Comparison of ENCODE assay signal across 18 cellular contexts in the genomic region with DNA sequence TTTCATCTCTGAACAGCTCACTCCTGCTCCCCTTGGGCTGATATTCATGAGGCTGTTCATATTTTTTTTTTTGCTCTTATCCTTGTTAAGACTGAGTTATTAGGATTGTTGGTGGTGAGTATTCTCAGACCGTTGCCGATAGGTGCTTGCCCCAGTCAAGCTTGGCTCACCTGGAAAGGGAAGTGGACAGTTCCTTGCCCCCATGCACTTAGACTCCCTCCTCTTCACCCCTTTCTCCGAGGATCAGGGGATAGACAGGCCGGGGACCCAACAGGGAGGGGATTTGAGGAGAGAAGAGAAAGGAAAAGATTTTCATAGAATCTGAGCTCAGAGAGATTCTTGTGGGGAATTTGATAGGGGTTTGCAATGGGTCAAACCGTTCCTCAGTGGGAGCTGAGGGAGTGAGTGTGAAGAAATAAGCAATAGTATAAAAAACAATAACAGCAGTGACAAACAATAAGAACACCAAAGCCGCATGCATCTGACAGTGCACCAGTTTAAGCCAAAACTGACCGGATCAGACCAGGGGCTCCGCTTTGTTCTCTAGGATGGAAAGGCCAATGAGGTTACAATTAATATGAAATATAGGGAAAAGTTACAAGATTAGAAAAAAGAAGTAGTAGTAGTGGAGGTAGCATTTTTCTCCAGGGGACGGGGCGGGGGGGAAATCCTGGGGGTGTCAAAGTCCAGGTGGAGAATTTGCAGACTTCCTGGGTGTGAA. TPM values are rescaled to one million over a fixed set of nuclear protein-coding genes. Genes with fewer than 3 reads are reported as not detected.
DNase-seq lines count a peak whose midpoint lies in the region; ATAC-seq, FAIRE-seq and TF ChIP-seq lines count a peak whose summit lies in the region.
"Had no signal": no experiment of that assay in that cellular context is flagged by ENCODE, and none has a peak within 500 bp of the region (broad histone marks: within the 10 kb centered on the region; RNA-seq: fewer than 3 reads in every experiment).

No MANE protein-coding gene starts in this region.

- H3K4me1 Mint-ChIP-seq in Caco-2 (ENCODE audit: low read depth, unreplicated experiment) (peaks cover 25% of the 10 kb centered on the region), H9 (peaks cover 63 to 76% of the 10 kb centered on the region in 2 experiments)
- H3K4me1 Mint-ChIP-seq: CD14-positive monocyte had no signal

- peak overlapping the region; percentile 64 for H3K4me2 ChIP-seq in H9 (ENCODE audit: insufficient read depth, insufficient read length, low read length)
- peak overlapping the region; percentile 72 to 82 for H3K4me2 ChIP-seq in H1 (ENCODE audit: insufficient read depth in 1 of 2, low read depth in 2 of 2, low read length in 2 of 2)
- H3K4me2 ChIP-seq in osteoblast (ENCODE audit: insufficient read depth, low read length), result no peak overlapping the region

- TF ChIP-seq POLR2A in H1 (IDR thresholded peaks at IDR 0.05; ENCODE audit: control extremely low read depth in 1 of 2, low read depth in 2 of 2, low read length in 2 of 2), result no peak

- no peaks in the 10 kb centered on the region for H4K20me1 ChIP-seq in H9 (ENCODE audit: control insufficient read depth, insufficient read depth, insufficient read length)
- peaks cover 18 to 21% of the 10 kb centered on the region in 2 experiments for H4K20me1 ChIP-seq in H1 (replicated peaks in 1 of 2; ENCODE audit: control insufficient read depth in 1 of 2, insufficient read depth in 2 of 2, low read length in 2 of 2)
- no peaks in the 10 kb centered on the region for H4K20me1 ChIP-seq in osteoblast (ENCODE audit: insufficient read depth, low read length)

- H2BK12ac ChIP-seq in H9 (ENCODE audit: insufficient read length, low read depth, low read length) (no peak overlapping the region), H1 (ENCODE audit: low read depth, low read length) (peak overlapping the region; percentile 71; the same call in 1 of the 2 replicates)

- H2AK5ac ChIP-seq in H9 (ENCODE audit: insufficient read length, low read length) (no peak overlapping the region), H1 (ENCODE audit: low read depth, low read length) (no peak overlapping the region)

- H2BK20ac ChIP-seq in H9 (ENCODE audit: low read depth, low read length, poor library complexity, severe bottlenecking) (no peak overlapping the region), H1 (ENCODE audit: low read length) (no peak overlapping the region)

- H4K8ac ChIP-seq in H9 (replicated peaks; ENCODE audit: insufficient read length, low read depth, low read length), result no peak overlapping the region
- H4K8ac ChIP-seq in H1 (ENCODE audit: extremely low read depth, insufficient read depth, low read length), result no peak overlapping the region

- intact Hi-C loops in Caco-2 (cut with micrococcal nuclease; ENCODE audit: unreplicated experiment), result no loop called here

- H2BK120ac ChIP-seq in H9 (ENCODE audit: low read depth, low read length, poor library complexity, severe bottlenecking) (no peak overlapping the region), H1 (replicated peaks; ENCODE audit: low read depth, low read length) (no peak overlapping the region)

- H2AFZ ChIP-seq in H9 (ENCODE audit: low read length) (no peak overlapping the region), H1 (ENCODE audit: low read length) (no peak overlapping the region), osteoblast (ENCODE audit: low read length) (no peak overlapping the region)

- H3K18ac ChIP-seq in H9 (ENCODE audit: insufficient read length, low read depth, low read length) (no peak overlapping the region), H1 (ENCODE audit: extremely low read depth, low read length) (0 out of 2 replicates have a peak overlapping the region, but pooled peaks have one; percentile 51)

- H3K23me2 ChIP-seq in H9 (ENCODE audit: insufficient read length, low read depth, low read length, poor library complexity, severe bottlenecking), result peaks cover 28% of the 10 kb centered on the region
- H3K23me2 ChIP-seq in H1 (ENCODE audit: low read depth, low read length), result peaks cover 7% of the 10 kb centered on the region; the same call in 1 of the 2 replicates

- TF ChIP-seq RAD21 in H1 (IDR thresholded peaks at IDR 0.05 in 1 of 2, conservative IDR thresholded peaks at IDR 0.05 in 1 of 2; ENCODE audit: low read depth in 2 of 2, low read length in 2 of 2), result no peak

- H3K14ac ChIP-seq in H9 (ENCODE audit: insufficient read depth, low read length) (no peak overlapping the region), H1 (ENCODE audit: insufficient read length) (no peak overlapping the region)

- H4K91ac ChIP-seq in H9 (ENCODE audit: insufficient read length, low read depth, low read length) (no peak overlapping the region), H1 (replicated peaks; ENCODE audit: insufficient read length, low read length) (no peak overlapping the region)

- no peak overlapping the region for H3K56ac ChIP-seq in H9 (ENCODE audit: insufficient read length, low read depth, low read length)
- no peak overlapping the region for H3K56ac ChIP-seq in H1 (replicated peaks; ENCODE audit: insufficient read length, low read depth, low read length)

- WGBS in H9 (ENCODE audit: extremely low coverage, insufficient read length, low lambda C conversion rate), result no CpG with 5 or more reads among the region's 10 CpGs
- 4% methylated on average over 9 of the region's 10 CpGs; no CpG with 5 or more reads in 1 of the 2 experiments for WGBS in H1 (ENCODE audit: extremely low coverage in 1 of 2, insufficient coverage in 1 of 2, insufficient read length in 1 of 2, insufficient replicate concordance in 2 of 2, low coverage in 1 of 2, low lambda C conversion rate in 2 of 2, missing lambda C conversion rate in 1 of 2), 2 experiments

- POLR2A ChIA-PET in Caco-2 (lab: Charles Lee), result no interaction called here
- POLR2A ChIA-PET in H1 (lab: Charles Lee; ENCODE audit: partially characterized antibody), result interaction anchor here (0.8 to 2.5 kb wide), 5 partner anchors 8 to 40 kb away, joined by 3 to 12 read pairs (median 3); a partner anchor contains a TSS

- DNase-seq in Caco-2 (no peak), H9 (no peak), H1 (ENCODE audit: low read depth in 1 of 2, low spot score in 2 of 2) (peak in 1 of 2 experiments; percentile 57), osteoblast (ENCODE audit: insufficient read length, low spot score, missing footprints) (peak; percentile 77)
- no peak for DNase-seq in activated effector memory CD4-positive, alpha-beta T cell treated with anti-CD3 and anti-CD28 coated beads, Interleukin-2, amount 50 U/mL, for 16 hours
- DNase-seq in activated naive CD4-positive, alpha-beta T cell treated with Interleukin-2 at 50 U/mL for 16 hours, result no peak
- DNase-seq: ACHN, AML-193, DMS153, HCEC 1CT, Karpas-422, MM.1S, NCI-H1092 treated with DMSO at 0.1 percent for 48 hours, NCI-H1694, NCI-H2107, NCI-H2227 treated with DMSO at 0.1 percent for 48 hours had no signal

- H3K79me1 ChIP-seq in H9 (ENCODE audit: insufficient read depth, low read depth, low read length, poor library complexity, severe bottlenecking), result no peaks in the 10 kb centered on the region
- H3K79me1 ChIP-seq in H1 (ENCODE audit: low read depth, low read length), result no peaks in the 10 kb centered on the region

- H3K27me3 Mint-ChIP-seq in Caco-2 (ENCODE audit: insufficient read depth, unreplicated experiment) (peaks cover 70% of the 10 kb centered on the region), H9 (ENCODE audit: low read depth) (peaks cover 100% of the 10 kb centered on the region)

- H3K23ac ChIP-seq in H9 (ENCODE audit: insufficient read length, low read depth, low read length) (no peak overlapping the region), H1 (ENCODE audit: insufficient read length) (no peak overlapping the region)

- H3K27me3 ChIP-seq in Caco-2 (replicated peaks; ENCODE audit: control insufficient read depth, insufficient read depth, low read length) (peaks cover 1% of the 10 kb centered on the region), H9 (ENCODE audit: insufficient read depth, low read length) (peaks cover 82% of the 10 kb centered on the region), H1 (replicated peaks in 1 of 4; ENCODE audit: control insufficient read depth in 3 of 4, extremely low read depth in 1 of 4, insufficient read depth in 3 of 4, low read length in 3 of 4) (peaks cover 73 to 97% (median 91%) of the 10 kb centered on the region in 4 experiments), osteoblast (ENCODE audit: insufficient read depth, low read length) (peaks cover 97% of the 10 kb centered on the region)

- TF ChIP-seq CTCF in Caco-2 (IDR thresholded peaks at IDR 0.05; ENCODE audit: insufficient read depth in 1 of 2, low read depth in 1 of 2, low read length in 1 of 2, severe bottlenecking in 1 of 2, unreplicated experiment in 1 of 2) (no peak), H9 (conservative IDR thresholded peaks at IDR 0.05) (no peak), H1 (IDR thresholded peaks at IDR 0.05; ENCODE audit: control extremely low read depth in 1 of 3, insufficient read depth in 1 of 3, low read depth in 1 of 3, low read length in 3 of 3) (no peak), osteoblast (IDR thresholded peaks at IDR 0.05; ENCODE audit: extremely low read depth, low read depth, low read length) (no peak)

- no peak overlapping the region for H3K4ac ChIP-seq in H9 (ENCODE audit: low read depth, low read length)
- no peak overlapping the region for H3K4ac ChIP-seq in H1 (replicated peaks; ENCODE audit: insufficient read length, low read depth, low read length)

- no peak overlapping the region for H3K4me3 ChIP-seq in Caco-2 (ENCODE audit: low read depth, low read length)
- H3K4me3 ChIP-seq in H1 (ENCODE audit: extremely low read depth in 1 of 4, insufficient read depth in 2 of 4, low read depth in 3 of 4, low read length in 4 of 4), result peak overlapping the region in 1 of 4 experiments; percentile 56; a peak in 2 of 8 replicates
- H3K4me3 ChIP-seq in osteoblast (ENCODE audit: insufficient read depth, low read length), result no peak overlapping the region

- H2BK5ac ChIP-seq in H9 (ENCODE audit: insufficient read length, low read length) (no peak overlapping the region), H1 (ENCODE audit: low read depth, low read length) (no peak overlapping the region)

- TF ChIP-seq EP300 in H1 (IDR thresholded peaks at IDR 0.05; ENCODE audit: borderline replicate concordance in 1 of 2, low read depth in 2 of 2, low read length in 2 of 2), result no peak

- no peak overlapping the region for H3K27ac ChIP-seq in H9 (ENCODE audit: insufficient read length, low read depth, low read length)
- no peak overlapping the region for H3K27ac ChIP-seq in H1 (ENCODE audit: low read depth, low read length)
- no peak overlapping the region for H3K27ac ChIP-seq in osteoblast (ENCODE audit: low read depth, low read length)

- H4K5ac ChIP-seq in H9 (ENCODE audit: insufficient read length, low read depth, low read length) (no peak overlapping the region), H1 (ENCODE audit: insufficient read length, low read depth, low read length) (no peak overlapping the region)

- no TSS peak for BruUV-seq in Caco-2 (replicated peaks; lab: Mats Ljungman, UMichigan)

- H3K4me3 Mint-ChIP-seq in Caco-2 (ENCODE audit: unreplicated experiment) (peak overlapping the region; percentile 53), H9 (peak overlapping the region in 1 of 2 experiments; percentile 81; a peak in 3 of 5 replicates)

- no peak overlapping the region for H3T11ph ChIP-seq in H9 (ENCODE audit: low read length)

- H3K9ac ChIP-seq in H9 (ENCODE audit: extremely low read depth, insufficient read length, low read length), result no peak overlapping the region
- no peak overlapping the region for H3K9ac ChIP-seq in H1 (replicated peaks in 1 of 4; ENCODE audit: extremely low read depth in 1 of 4, low read depth in 3 of 4, low read length in 3 of 4)

- H3K9me3 Mint-ChIP-seq in Caco-2 (ENCODE audit: unreplicated experiment) (no peaks in the 10 kb centered on the region), H9 (peaks cover 0 to 18% of the 10 kb centered on the region in 2 experiments; a peak in 2 of 5 replicates)

- H3K36me3 ChIP-seq in Caco-2 (ENCODE audit: control insufficient read depth, insufficient read depth, low read length) (no peaks in the 10 kb centered on the region), H1 (ENCODE audit: control insufficient read depth in 2 of 4, insufficient read depth in 4 of 4, low read length in 3 of 4) (no peaks in the 10 kb centered on the region; a peak in 1 of 8 replicates), osteoblast (ENCODE audit: insufficient read depth, low read length) (no peaks in the 10 kb centered on the region)

- no peaks in the 10 kb centered on the region for H3K79me2 ChIP-seq in H9 (ENCODE audit: insufficient read depth, low read length)
- H3K79me2 ChIP-seq in H1 (ENCODE audit: control insufficient read depth in 1 of 2, insufficient read depth in 2 of 2, low read length in 2 of 2), result no peaks in the 10 kb centered on the region
- H3K79me2 ChIP-seq in osteoblast (ENCODE audit: insufficient read depth, low read length), result no peaks in the 10 kb centered on the region

- no peak for ATAC-seq in GM21526 (IDR thresholded peaks at IDR 0.05; ENCODE audit: low FRiP score, unreplicated experiment)

- H2BK15ac ChIP-seq in H9 (ENCODE audit: low read depth, low read length) (no peak overlapping the region), H1 (ENCODE audit: low read length) (no peak overlapping the region)

- peak overlapping the region; percentile 28 for H3K27ac Mint-ChIP-seq in Caco-2 (ENCODE audit: unreplicated experiment)
- peak overlapping the region in 1 of 3 experiments; percentile 72; a peak in 2 of 7 replicates for H3K27ac Mint-ChIP-seq in H9
- H3K27ac Mint-ChIP-seq: CD14-positive monocyte had no signal

- CTCF ChIA-PET in Caco-2 (lab: Charles Lee) (no interaction called here), H1 (lab: Charles Lee; ENCODE audit: partially characterized antibody) (interaction anchor here (0.6 to 3.5 kb wide), 13 partner anchors 10 to 70 kb away, joined by 3 to 19 read pairs (median 4); no protein-coding TSS in a partner anchor)

- FAIRE-seq in H1 (lab: Jason Lieb, UNC), result no peak

- peaks cover 15% of the 10 kb centered on the region for H3K4me1 ChIP-seq in Caco-2
- 0 out of 2 replicates have a peak, but pooled peaks cover 2% of the 10 kb centered on the region for H3K4me1 ChIP-seq in H9 (ENCODE audit: insufficient read depth, low read length)
- peaks cover 12 to 65% (median 24%) of the 10 kb centered on the region in 4 experiments for H3K4me1 ChIP-seq in H1 (replicated peaks in 1 of 4; ENCODE audit: control insufficient read depth in 3 of 4, insufficient read depth in 4 of 4, low read length in 3 of 4)
- no peaks in the 10 kb centered on the region for H3K4me1 ChIP-seq in osteoblast (ENCODE audit: insufficient read depth, low read length)

- H3K36me3 Mint-ChIP-seq in Caco-2 (ENCODE audit: insufficient read depth, unreplicated experiment) (no peaks in the 10 kb centered on the region), H9 (ENCODE audit: insufficient read depth in 1 of 3, low read depth in 3 of 3) (no peaks in the 10 kb centered on the region; a peak in 1 of 7 replicates)

- no peaks in the 10 kb centered on the region for H3K9me3 ChIP-seq in Caco-2
- no peaks in the 10 kb centered on the region for H3K9me3 ChIP-seq in H9 (ENCODE audit: control insufficient read depth, low read depth, low read length)
- H3K9me3 ChIP-seq in H1 (ENCODE audit: insufficient read depth in 2 of 2, low read depth in 1 of 2, low read length in 1 of 2), result no peaks in the 10 kb centered on the region
- H3K9me3 ChIP-seq in osteoblast (ENCODE audit: low read depth, low read length), result no peaks in the 10 kb centered on the region

RNA-seq across cellular contexts. Expression of a gene that starts 8.8 kb away (rescaled TPM):
- total RNA-seq in Caco-2 (2022), result 0.18 TPM in 1 of 2 replicates, not detected in the other
- 0.09 and 0.15 TPM in 2 replicates for total RNA-seq in H9 (2021)
- total RNA-seq in H1 (2021; fragmentation: NEBNext Ultra II Directional; extraction: Animal tissue kit (Norgen Biotek cat#: 25700)), result not detected in 2 replicates
- polyA plus RNA-seq in H1 (2011; rRNA removed), result 0.02 TPM in 1 of 2 replicates, not detected in the other
- 0.03 TPM for polyA plus RNA-seq in H1 (2011; cell fraction: cytosol; rRNA removed)
- 0.03 TPM for polyA plus RNA-seq in H1 (2011; cell fraction: nucleus; rRNA removed)
- polyA plus RNA-seq in H1 (2012, experiment 1 of 2), result 0.03 to 0.08 TPM in 2 of 4 replicates, not detected in the others
- polyA plus RNA-seq in H1 (2012, experiment 2 of 2), result 0.07 TPM
- 0.02 TPM for polyA plus RNA-seq in H1 (2013, experiment 1 of 2)
- 0.02 TPM for polyA plus RNA-seq in H1 (2013, experiment 2 of 2)
- polyA minus RNA-seq in H1 (2011; rRNA and poly(A)+ RNA removed), result 0.13 TPM in 1 of 2 replicates, not detected in the other
- not detected for polyA minus RNA-seq in H1 (2011; cell fraction: cytosol; rRNA and poly(A)+ RNA removed)
- polyA minus RNA-seq in H1 (2011; cell fraction: nucleus; rRNA and poly(A)+ RNA removed), result 0.40 TPM
- not detected in 2 replicates for total RNA-seq in osteoblast
- polyA plus RNA-seq: CD14-positive monocyte had no signal
